9 cellular contexts compared by ENCODE assay signal in genomic region chr16:3019594-3020246, GRCh38. TPM values are rescaled to one million over a fixed set of nuclear protein-coding genes. Genes with fewer than 3 reads are reported as not detected.
DNase-seq lines count a peak whose midpoint lies in the region; ATAC-seq and TF ChIP-seq lines count a peak whose summit lies in the region.
"Had no signal": no experiment of that assay in that cellular context is flagged by ENCODE, and none has a peak within 500 bp of the region (broad histone marks: within the 10 kb centered on the region; RNA-seq: fewer than 3 reads in every experiment).

No MANE protein-coding gene starts in this region.

- POLR2A ChIA-PET in PC-3 (lab: Charles Lee; ENCODE audit: unreplicated experiment): interaction anchor here (0.6 to 1.7 kb wide), 7 partner anchors 8 to 1607 kb away, joined by 3 to 18 read pairs (median 5); partner anchors contain the start of genes NUBP2 and SPSB3

- no peak overlapping the region for H3K27ac ChIP-seq in DOHH2 (ENCODE audit: low read depth, low read length)
- no peak overlapping the region for H3K27ac ChIP-seq in PC-3 (ENCODE audit: low read length)
- H3K27ac ChIP-seq in parathyroid adenoma: peak overlapping the region; percentile 13

- TF ChIP-seq CTCF in DOHH2 (IDR thresholded peaks at IDR 0.05; ENCODE audit: low read depth, low read length, poor library complexity, severe bottlenecking): no peak
- no peak for TF ChIP-seq CTCF in PC-3 (conservative IDR thresholded peaks at IDR 0.05; ENCODE audit: low read depth, low read length)
- TF ChIP-seq CTCF in epithelial cell of proximal tubule (conservative IDR thresholded peaks at IDR 0.05; ENCODE audit: low read depth, low read length): no peak
- no peak for TF ChIP-seq CTCF in parathyroid adenoma (IDR thresholded peaks at IDR 0.05)

- no peak for DNase-seq in PC-3
- DNase-seq in epithelial cell of proximal tubule (ENCODE audit: low read depth): no peak
- no peak for DNase-seq in ureter (ENCODE audit: low spot score)
- DNase-seq in pons (ENCODE audit: low spot score): no peak
- no peak for DNase-seq in HCEC 1CT

- no peaks in the 10 kb centered on the region for H4K20me1 ChIP-seq in DOHH2 (ENCODE audit: control insufficient read depth, insufficient read depth, low read depth, low read length)
- H4K20me1 ChIP-seq in PC-3 (ENCODE audit: low read length): no peaks in the 10 kb centered on the region

- H3F3A ChIP-seq in DOHH2 (ENCODE audit: control insufficient read depth, insufficient read depth) (peaks cover 11% of the 10 kb centered on the region; the same call in 1 of the 2 replicates), PC-3 (ENCODE audit: low read length, unreplicated experiment) (no peaks in the 10 kb centered on the region)

- no peaks in the 10 kb centered on the region for H3K9me2 ChIP-seq in DOHH2 (replicated peaks; ENCODE audit: control insufficient read depth, low read length)
- H3K9me2 ChIP-seq in PC-3 (replicated peaks; ENCODE audit: low read length): no peaks in the 10 kb centered on the region

- H3K4me2 ChIP-seq in DOHH2 (ENCODE audit: low read length) (peak overlapping the region; percentile 89), PC-3 (ENCODE audit: low read length) (peak overlapping the region; percentile 99), parathyroid adenoma (ENCODE audit: low read length) (peak overlapping the region; percentile 94)

- H3K27me3 ChIP-seq in DOHH2 (ENCODE audit: control insufficient read depth, low read length) (no peaks in the 10 kb centered on the region), PC-3 (ENCODE audit: low read length) (no peaks in the 10 kb centered on the region), parathyroid adenoma (ENCODE audit: control insufficient read depth, insufficient read depth, low read length) (no peaks in the 10 kb centered on the region)

- H3K4me3 ChIP-seq in DOHH2 (ENCODE audit: low read length) (peak overlapping the region; percentile 68), PC-3 (ENCODE audit: low read length) (peak overlapping the region; percentile 94), epithelial cell of proximal tubule (ENCODE audit: low read depth, low read length) (peak overlapping the region; percentile 96), parathyroid adenoma (ENCODE audit: low read depth, low read length) (peak overlapping the region; percentile 47)

- no TSS peak for BruUV-seq in PC-3 (replicated peaks; lab: Mats Ljungman, UMichigan)

- no peaks in the 10 kb centered on the region for H3K9me3 ChIP-seq in DOHH2 (ENCODE audit: control insufficient read depth, insufficient read depth, low read length)
- no peaks in the 10 kb centered on the region for H3K9me3 ChIP-seq in PC-3 (ENCODE audit: low read length)
- H3K9me3 ChIP-seq in parathyroid adenoma (ENCODE audit: control insufficient read depth, low read length): no peaks in the 10 kb centered on the region

- intact Hi-C loops in PC-3 (cut with micrococcal nuclease): no loop called here

- CTCF ChIA-PET in PC-3 (lab: Charles Lee): interaction anchor here (0.6 to 1.2 kb wide), 4 partner anchors 8 to 1678 kb away, joined by 3 to 5 read pairs (median 4); no protein-coding TSS in a partner anchor

- H3K36me3 ChIP-seq in DOHH2 (ENCODE audit: control insufficient read depth, low read length): no peaks in the 10 kb centered on the region
- peaks cover 10% of the 10 kb centered on the region for H3K36me3 ChIP-seq in PC-3 (ENCODE audit: low read depth, low read length)
- no peaks in the 10 kb centered on the region for H3K36me3 ChIP-seq in parathyroid adenoma (ENCODE audit: control insufficient read depth, insufficient read depth, low read length)

- H2AFZ ChIP-seq in PC-3 (ENCODE audit: low read length): peak overlapping the region; percentile 79
- H2AFZ ChIP-seq in parathyroid adenoma: peak overlapping the region; percentile 83

- peaks cover 36% of the 10 kb centered on the region for H3K4me1 ChIP-seq in DOHH2 (ENCODE audit: control insufficient read depth, low read length)
- H3K4me1 ChIP-seq in PC-3 (ENCODE audit: insufficient read depth, low read length): peaks cover 18% of the 10 kb centered on the region
- H3K4me1 ChIP-seq in parathyroid adenoma: peaks cover 18% of the 10 kb centered on the region

- ATAC-seq in PC-3 (no peak), HG02973 (IDR thresholded peaks at IDR 0.05; ENCODE audit: unreplicated experiment) (no peak)

- H3K79me2 ChIP-seq in DOHH2 (ENCODE audit: control insufficient read depth, low read length) (no peaks in the 10 kb centered on the region), PC-3 (ENCODE audit: low read length) (peaks cover 12% of the 10 kb centered on the region), parathyroid adenoma (no peaks in the 10 kb centered on the region)

- H3K9ac ChIP-seq in PC-3 (ENCODE audit: low read length) (peak overlapping the region; percentile 91), parathyroid adenoma (no peak overlapping the region)

RNA-seq across cellular contexts. Expression of gene TNFRSF12A, which starts 0.4 kb away (rescaled TPM):
- total RNA-seq in PC-3 (2014; rRNA removed) (667 and 713 TPM in 2 replicates), epithelial cell of proximal tubule (451 and 701 TPM in 2 replicates), ureter (27.7 TPM)

RNA-seq across cellular contexts. Expression of gene CLDN6, which starts 1.7 kb away (rescaled TPM):
- not detected in 2 replicates for total RNA-seq in PC-3 (2014; rRNA removed)
- 255 and 813 TPM in 2 replicates for total RNA-seq in epithelial cell of proximal tubule
- total RNA-seq in ureter: not detected
- total RNA-seq: lung microvascular endothelial cell had no signal

RNA-seq across cellular contexts. Expression of gene HCFC1R1, which starts 4.0 kb away (rescaled TPM):
- total RNA-seq in PC-3 (2014; rRNA removed): 56.4 and 56.6 TPM in 2 replicates
- 14.3 and 39.0 TPM in 2 replicates for total RNA-seq in epithelial cell of proximal tubule
- total RNA-seq in ureter: 46.3 TPM

RNA-seq across cellular contexts. Expression of gene THOC6, which starts 4.1 kb away (rescaled TPM):
- 40.3 and 47.3 TPM in 2 replicates for total RNA-seq in PC-3 (2014; rRNA removed)
- total RNA-seq in epithelial cell of proximal tubule: 19.0 and 24.2 TPM in 2 replicates
- 29.8 TPM for total RNA-seq in ureter

RNA-seq across cellular contexts. Expression of gene CLDN9, which starts 7.0 kb away (rescaled TPM):
- 0.33 and 1.2 TPM in 2 replicates for total RNA-seq in PC-3 (2014; rRNA removed)
- 0.29 and 3.5 TPM in 2 replicates for total RNA-seq in epithelial cell of proximal tubule
- total RNA-seq in ureter: 0.42 TPM
- total RNA-seq: lung microvascular endothelial cell had no signal

Comparison
In these comparisons a context has a peak if more than half of its experiments do, and no peak if none do; other contexts are left out.
1. RNA of gene TNFRSF12A, which starts 0.4 kb away (total RNA-seq): 667 to 713 TPM in PC-3 and 451 to 701 TPM in epithelial cell of proximal tubule; 27.7 TPM in ureter (single experiment); every median in the first group is over 10 times any median in the second.
2. RNA of gene CLDN6, which starts 1.7 kb away (total RNA-seq): 255 to 813 TPM in epithelial cell of proximal tubule; not detected in PC-3 and not detected in ureter (single experiment); every median in the first group is over 100 times any median in the second.
3. Peak in every context shown above with its lines, with median percentiles within 50 percentile points of each other: H3K4me2 ChIP-seq and H3K4me3 ChIP-seq.